In the genomic region with DNA sequence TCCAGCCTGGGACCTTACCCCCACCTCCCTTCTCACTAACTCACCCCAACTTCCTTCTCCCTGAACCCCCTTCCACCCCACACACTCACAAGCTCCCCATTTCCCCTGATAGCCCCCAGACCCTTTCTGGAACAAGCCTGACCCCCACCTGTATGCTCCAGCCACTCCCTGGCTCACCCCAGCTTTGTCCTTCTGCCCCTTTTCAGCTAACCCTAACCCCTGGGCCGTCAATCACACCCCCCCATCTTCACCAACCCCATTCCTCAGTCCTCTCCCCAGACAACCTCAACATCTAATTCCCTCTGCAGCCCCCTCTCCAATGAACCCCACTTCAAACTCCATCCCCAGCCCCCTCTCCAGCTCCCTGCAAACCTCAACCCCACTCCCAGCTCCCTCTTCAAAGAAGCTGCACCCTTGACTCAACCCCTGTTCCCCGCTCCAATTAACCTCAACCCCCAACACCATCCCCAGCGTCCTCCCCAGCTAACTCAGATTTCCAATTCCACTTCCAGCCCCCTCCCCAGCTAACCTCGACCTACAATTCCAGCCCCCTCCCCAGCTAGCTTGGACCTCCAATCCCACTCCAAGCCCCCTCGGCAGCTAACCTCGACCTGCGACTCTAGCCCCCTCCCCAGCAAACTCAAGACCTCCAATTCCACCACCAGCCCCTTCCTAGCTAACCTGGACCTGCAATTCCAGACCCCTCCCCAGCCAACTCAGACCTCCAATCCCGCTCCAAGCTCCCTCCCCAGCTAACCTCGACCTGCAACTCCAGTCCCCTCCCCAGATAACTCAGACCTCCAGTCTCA, we compare ENCODE assay signal across 10 cellular contexts. TPM values are rescaled to one million over a fixed set of nuclear protein-coding genes. Genes with fewer than 3 reads are reported as not detected.
DNase-seq lines count a peak whose midpoint lies in the region; ATAC-seq, FAIRE-seq and TF ChIP-seq lines count a peak whose summit lies in the region.
"Had no signal": no experiment of that assay in that cellular context is flagged by ENCODE, and none has a peak within 500 bp of the region (broad histone marks: within the 10 kb centered on the region; RNA-seq: fewer than 3 reads in every experiment).

No MANE protein-coding gene starts in this region.

- H2AFZ ChIP-seq in endothelial cell of umbilical vein (ENCODE audit: low read depth, low read length) (no peak overlapping the region), parathyroid adenoma (peak overlapping the region; percentile 74)

- ATAC-seq in HG02759 (IDR thresholded peaks at IDR 0.05; ENCODE audit: unreplicated experiment), result no peak

- no peaks in the 10 kb centered on the region for H3K79me2 ChIP-seq in endothelial cell of umbilical vein (ENCODE audit: control insufficient read depth, insufficient read depth, low read length)
- no peaks in the 10 kb centered on the region for H3K79me2 ChIP-seq in parathyroid adenoma

- BruUV-seq in endothelial cell of umbilical vein (replicated peaks; lab: Mats Ljungman, UMichigan), result no TSS peak

- no peaks in the 10 kb centered on the region for H3K36me3 ChIP-seq in CD4-positive, alpha-beta memory T cell (ENCODE audit: insufficient read depth, low read length)
- H3K36me3 ChIP-seq in endothelial cell of umbilical vein (ENCODE audit: control insufficient read depth in 2 of 2, extremely low read depth in 1 of 2, insufficient read depth in 2 of 2, low read length in 2 of 2), result no peaks in the 10 kb centered on the region
- no peaks in the 10 kb centered on the region for H3K36me3 ChIP-seq in parathyroid adenoma (ENCODE audit: control insufficient read depth, insufficient read depth, low read length)

- TF ChIP-seq CTCF in LNCaP clone FGC (IDR thresholded peaks at IDR 0.05; ENCODE audit: control insufficient read depth, extremely low read depth, insufficient read depth), result no peak
- TF ChIP-seq CTCF in endothelial cell of umbilical vein (IDR thresholded peaks at IDR 0.05; ENCODE audit: extremely low read depth in 1 of 2, insufficient read depth in 1 of 2, low read depth in 1 of 2, low read length in 2 of 2), result no peak
- no peak for TF ChIP-seq CTCF in parathyroid adenoma (IDR thresholded peaks at IDR 0.05)
- TF ChIP-seq CTCF in GM10248 (IDR thresholded peaks at IDR 0.05; ENCODE audit: control extremely low read depth, extremely low read depth, low read depth, missing control alignments), result no peak

- no peaks in the 10 kb centered on the region for H3K36me3 Mint-ChIP-seq in CD4-positive, alpha-beta memory T cell

- POLR2A ChIA-PET in CD4-positive, alpha-beta memory T cell (lab: Charles Lee; ENCODE audit: partially characterized antibody), result interaction anchor here (1.0 to 1.9 kb wide), 2 partner anchors 16 to 226 kb away, joined by 3 to 6 read pairs; a partner anchor contains a TSS
- POLR2A ChIA-PET in endothelial cell of umbilical vein (lab: Charles Lee), result no interaction called here
- POLR2A ChIA-PET in GM10248 (lab: Yijun Ruan, JAX), result interaction anchor here (0.6 to 1.5 kb wide), 5 partner anchors 18 to 225 kb away, joined by 3 to 11 read pairs (median 6); a partner anchor contains a TSS

- no peaks in the 10 kb centered on the region for H3K9me3 Mint-ChIP-seq in CD4-positive, alpha-beta memory T cell

- intact Hi-C loops in CD4-positive, alpha-beta memory T cell (cut with micrococcal nuclease), result loop anchor here (1.0 kb wide), 2 partner anchors 39 to 84 kb away; a partner anchor contains a TSS
- intact Hi-C loops in endothelial cell of umbilical vein (cut with micrococcal nuclease), result no loop called here

- no peak for FAIRE-seq in endothelial cell of umbilical vein (lab: Jason Lieb, UNC)
- FAIRE-seq: bronchial epithelial cell had no signal

- no peak overlapping the region for H3K9ac ChIP-seq in endothelial cell of umbilical vein (replicated peaks; ENCODE audit: extremely low read depth, insufficient read depth, low read length)
- peak overlapping the region; percentile 19 for H3K9ac ChIP-seq in parathyroid adenoma

- H3K27me3 ChIP-seq in CD4-positive, alpha-beta memory T cell (ENCODE audit: insufficient read depth, low read length), result no peaks in the 10 kb centered on the region
- H3K27me3 ChIP-seq in endothelial cell of umbilical vein (ENCODE audit: control insufficient read depth in 2 of 2, insufficient read depth in 2 of 2, low read length in 2 of 2) (peaks cover 20 to 25% of the 10 kb centered on the region in 2 experiments), parathyroid adenoma (ENCODE audit: control insufficient read depth, insufficient read depth, low read length) (no peaks in the 10 kb centered on the region)

- no peak overlapping the region for H3K4me3 ChIP-seq in CD4-positive, alpha-beta memory T cell (ENCODE audit: low read length in 2 of 2)
- H3K4me3 ChIP-seq in LNCaP clone FGC (ENCODE audit: low read depth, low read length) (peak overlapping the region; percentile 60), endothelial cell of umbilical vein (replicated peaks in 1 of 3; ENCODE audit: insufficient read depth in 1 of 3, low read depth in 1 of 3, low read length in 3 of 3) (no peak overlapping the region), parathyroid adenoma (ENCODE audit: low read depth, low read length) (peak overlapping the region; percentile 66)

- H3K27me3 Mint-ChIP-seq in CD4-positive, alpha-beta memory T cell, result peaks cover 0 to 1% of the 10 kb centered on the region in 2 donors

- H3K9me1 ChIP-seq in endothelial cell of umbilical vein (replicated peaks; ENCODE audit: control insufficient read depth, extremely low read depth, insufficient read depth, low read length), result no peaks in the 10 kb centered on the region

- peaks cover 5% of the 10 kb centered on the region for H3K4me1 ChIP-seq in CD4-positive, alpha-beta memory T cell (ENCODE audit: insufficient read depth, low read length)
- no peaks in the 10 kb centered on the region for H3K4me1 ChIP-seq in endothelial cell of umbilical vein (ENCODE audit: control insufficient read depth, extremely low read depth, insufficient read depth, low read length)
- H3K4me1 ChIP-seq in parathyroid adenoma, result peaks cover 8% of the 10 kb centered on the region

- peak overlapping the region; percentile 26 for H3K27ac ChIP-seq in CD4-positive, alpha-beta memory T cell (ENCODE audit: low read depth, low read length)
- H3K27ac ChIP-seq in endothelial cell of umbilical vein (ENCODE audit: insufficient read depth, low read depth, low read length) (no peak overlapping the region), parathyroid adenoma (no peak overlapping the region)

- H3K4me2 ChIP-seq in endothelial cell of umbilical vein (ENCODE audit: insufficient read depth, low read length), result no peak overlapping the region
- H3K4me2 ChIP-seq in parathyroid adenoma (ENCODE audit: low read length), result peak overlapping the region; percentile 68

- H3K4me1 Mint-ChIP-seq in CD4-positive, alpha-beta memory T cell, result peaks cover 20 to 38% (median 27%) of the 10 kb centered on the region in 4 donors

- no peaks in the 10 kb centered on the region for H3K9me3 ChIP-seq in CD4-positive, alpha-beta memory T cell (ENCODE audit: control insufficient read depth in 1 of 2, low read length in 2 of 2)
- H3K9me3 ChIP-seq in endothelial cell of umbilical vein (replicated peaks; ENCODE audit: control insufficient read depth, insufficient read depth, low read length) (no peaks in the 10 kb centered on the region), parathyroid adenoma (ENCODE audit: control insufficient read depth, low read length) (no peaks in the 10 kb centered on the region)

- dilution Hi-C loops in endothelial cell of umbilical vein (cut with MboI; ENCODE audit: extremely low pct_ligation_motif_present, low sequenced_read_pairs), result no loop called here

- CTCF ChIA-PET in CD4-positive, alpha-beta memory T cell (lab: Charles Lee; ENCODE audit: partially characterized antibody), result interaction anchor here (0.8 to 1.7 kb wide), 2 partner anchors 48 to 53 kb away, joined by 3 to 9 read pairs; no protein-coding TSS in a partner anchor
- CTCF ChIA-PET in endothelial cell of umbilical vein (lab: Charles Lee), result interaction anchor here (1.2 to 2.0 kb wide), 3 partner anchors 38 to 53 kb away, joined by 4 to 7 read pairs (median 5); no protein-coding TSS in a partner anchor
- CTCF ChIA-PET in GM10248 (lab: Yijun Ruan, JAX), result interaction anchor here (1.3 to 2.2 kb wide), 3 partner anchors 21 to 53 kb away, joined by 3 to 11 read pairs (median 7); no protein-coding TSS in a partner anchor

- peak overlapping the region; percentile 63 to 80 (median 76) for H3K4me3 Mint-ChIP-seq in CD4-positive, alpha-beta memory T cell

- TF ChIP-seq POLR2A in endothelial cell of umbilical vein (IDR thresholded peaks at IDR 0.05; ENCODE audit: low read depth, low read length), result no peak

- no peaks in the 10 kb centered on the region for H4K20me1 ChIP-seq in endothelial cell of umbilical vein (replicated peaks; ENCODE audit: control insufficient read depth, extremely low read depth, insufficient read depth, low read length)

- DNase-seq in CD4-positive, alpha-beta memory T cell, result no peak
- no peak for DNase-seq in LNCaP clone FGC (ENCODE audit: low read depth)
- no peak for DNase-seq in endothelial cell of umbilical vein (ENCODE audit: low read depth, low spot score)
- no peak for DNase-seq in DMS79 treated with DMSO at 0.1 percent for 48 hours (lab: John Stamatoyannopoulos, UW)
- DNase-seq in GM10248 (ENCODE audit: extremely low spot score), result no peak
- no peak for DNase-seq in stimulated activated CD4-positive, alpha-beta T cell treated with anti-CD3 and anti-CD28 coated beads, Interleukin-4, amount 100 ng/mL, for 4 hours
- DNase-seq: SIG-M5 had no signal

- peak overlapping the region in 6 of 7 donors; percentile 57 to 80 (median 66) for H3K27ac Mint-ChIP-seq in CD4-positive, alpha-beta memory T cell

RNA-seq across cellular contexts. Expression of a gene that starts 0.9 kb away (rescaled TPM):
- 1 to 10 TPM; 4.1 to 4.2 TPM for total RNA-seq in CD4-positive, alpha-beta memory T cell
- 1 to 10 TPM; 1.9 to 2.2 TPM for polyA plus RNA-seq in CD4-positive, alpha-beta memory T cell
- total RNA-seq in endothelial cell of umbilical vein, result 0.72 and 0.84 TPM in 2 replicates
- polyA plus RNA-seq in endothelial cell of umbilical vein, result 0.25 and 0.29 TPM in 2 replicates
- 0.17 and 0.30 TPM in 2 replicates for polyA plus RNA-seq in endothelial cell of umbilical vein (2011; cell fraction: cytosol; rRNA removed)
- polyA plus RNA-seq in endothelial cell of umbilical vein (2011; cell fraction: nucleus; rRNA removed), result 0.33 and 0.42 TPM in 2 replicates
- 0.35 and 0.76 TPM in 2 replicates for polyA plus RNA-seq in endothelial cell of umbilical vein (2012)
- 0.19 and 0.28 TPM in 2 replicates for polyA minus RNA-seq in endothelial cell of umbilical vein
- not detected for polyA minus RNA-seq in endothelial cell of umbilical vein (2011; cell fraction: cytosol; rRNA and poly(A)+ RNA removed)
- polyA minus RNA-seq in endothelial cell of umbilical vein (2011; cell fraction: nucleus; rRNA and poly(A)+ RNA removed), result not detected in 2 replicates

RNA-seq across cellular contexts. Expression of a gene that starts 19.6 kb away (rescaled TPM):
- not detected for total RNA-seq in CD4-positive, alpha-beta memory T cell
- polyA plus RNA-seq in CD4-positive, alpha-beta memory T cell, result not detected
- 0.09 and 0.23 TPM in 2 replicates for total RNA-seq in endothelial cell of umbilical vein
- polyA plus RNA-seq in endothelial cell of umbilical vein, result 0.17 and 0.43 TPM in 2 replicates
- polyA plus RNA-seq in endothelial cell of umbilical vein (2011; cell fraction: cytosol; rRNA removed), result 0.18 and 0.23 TPM in 2 replicates
- 0.08 and 0.14 TPM in 2 replicates for polyA plus RNA-seq in endothelial cell of umbilical vein (2011; cell fraction: nucleus; rRNA removed)
- 0.44 and 1.5 TPM in 2 replicates for polyA plus RNA-seq in endothelial cell of umbilical vein (2012)
- 0.91 and 3.6 TPM in 2 replicates for polyA minus RNA-seq in endothelial cell of umbilical vein
- polyA minus RNA-seq in endothelial cell of umbilical vein (2011; cell fraction: cytosol; rRNA and poly(A)+ RNA removed), result not detected
- 0.63 TPM in 1 of 2 replicates, not detected in the other for polyA minus RNA-seq in endothelial cell of umbilical vein (2011; cell fraction: nucleus; rRNA and poly(A)+ RNA removed)

RNA-seq across cellular contexts. Expression of a gene that starts 38.3 kb away (rescaled TPM):
- total RNA-seq in CD4-positive, alpha-beta memory T cell, result 10 to 100 TPM; 18.2 to 19.1 TPM
- polyA plus RNA-seq in CD4-positive, alpha-beta memory T cell, result 10 to 100 TPM; 28.8 to 41.7 TPM
- 25.8 and 28.0 TPM in 2 replicates for total RNA-seq in endothelial cell of umbilical vein
- 43.1 and 49.4 TPM in 2 replicates for polyA plus RNA-seq in endothelial cell of umbilical vein
- polyA plus RNA-seq in endothelial cell of umbilical vein (2011; cell fraction: cytosol; rRNA removed), result 42.1 and 42.2 TPM in 2 replicates
- 18.2 and 19.2 TPM in 2 replicates for polyA plus RNA-seq in endothelial cell of umbilical vein (2011; cell fraction: nucleus; rRNA removed)
- 25.7 and 31.5 TPM in 2 replicates for polyA plus RNA-seq in endothelial cell of umbilical vein (2012)
- polyA minus RNA-seq in endothelial cell of umbilical vein, result 14.9 and 29.9 TPM in 2 replicates
- 21.5 TPM for polyA minus RNA-seq in endothelial cell of umbilical vein (2011; cell fraction: cytosol; rRNA and poly(A)+ RNA removed)
- polyA minus RNA-seq in endothelial cell of umbilical vein (2011; cell fraction: nucleus; rRNA and poly(A)+ RNA removed), result 6.7 and 7.7 TPM in 2 replicates

Comparison
In these comparisons a context has a peak if more than half of its experiments do, and no peak if none do; other contexts are left out.
1. H3K4me3 ChIP-seq: peak in LNCaP clone FGC (single experiment) and parathyroid adenoma (single experiment); none in CD4-positive, alpha-beta memory T cell (0 of 2) and endothelial cell of umbilical vein (0 of 3).